Comparison of ENCODE assay signal across 8 cellular contexts in genomic region chr1:234866007-234866866, GRCh38.
A peak's percentile ranks its signal among the peaks of the same experiment; 100 is the strongest.
DNase-seq lines count a peak whose midpoint lies in the region; ATAC-seq lines count a peak whose summit lies in the region.

No MANE protein-coding gene starts in this region.

- peak overlapping the region; percentile 17 for H2BK15ac ChIP-seq in neuronal stem cell (ENCODE audit: low read length)

- no peaks in the 10 kb centered on the region for H3K9me3 Mint-ChIP-seq in effector memory CD8-positive, alpha-beta T cell

- no peak overlapping the region for H4K91ac ChIP-seq in neuronal stem cell (ENCODE audit: low read depth, low read length, poor library complexity)

- no peak overlapping the region for H3K14ac ChIP-seq in neuronal stem cell (ENCODE audit: low read length)

- peak; percentile 73 for ATAC-seq in effector memory CD8-positive, alpha-beta T cell (replicated peaks)
- no peak for ATAC-seq in GM21515 (IDR thresholded peaks at IDR 0.05; ENCODE audit: unreplicated experiment)
- no peak for ATAC-seq in HG03045 (IDR thresholded peaks at IDR 0.05; ENCODE audit: unreplicated experiment)

- H3K27ac Mint-ChIP-seq in effector memory CD8-positive, alpha-beta T cell, result peak overlapping the region; percentile 25 to 62

- no peak overlapping the region for H3K27ac ChIP-seq in neuronal stem cell (replicated peaks; ENCODE audit: low read length)

- no peak overlapping the region for H4K8ac ChIP-seq in neuronal stem cell (ENCODE audit: low read depth, low read length)

- H3K4ac ChIP-seq in neuronal stem cell (ENCODE audit: low read length), result no peak overlapping the region

- H3K9me3 ChIP-seq in neuronal stem cell (replicated peaks in 1 of 2; ENCODE audit: control insufficient read depth in 2 of 2, insufficient read depth in 1 of 2, low read depth in 1 of 2, low read length in 2 of 2), result peaks cover 0 to 3% of the 10 kb centered on the region in 2 donors

- no peaks in the 10 kb centered on the region for H3K27me3 ChIP-seq in neuronal stem cell (ENCODE audit: control insufficient read depth in 3 of 3, insufficient read depth in 3 of 3, low read depth in 1 of 3, low read length in 3 of 3)

- H3K4me3 ChIP-seq in neuronal stem cell (ENCODE audit: low read length in 2 of 2), result no peak overlapping the region

- WGBS in neuronal stem cell (ENCODE audit: extremely low coverage in 2 of 2, insufficient read length in 2 of 2, insufficient replicate concordance in 1 of 2), 2 donors, result no CpG with 5 or more reads among the region's 18 CpGs

- no peak overlapping the region for H3K4me3 Mint-ChIP-seq in effector memory CD8-positive, alpha-beta T cell

- peaks cover 0 to 15% of the 10 kb centered on the region in 2 donors for H3K27me3 Mint-ChIP-seq in effector memory CD8-positive, alpha-beta T cell

- H2BK120ac ChIP-seq in neuronal stem cell (ENCODE audit: low read depth, low read length), result no peak overlapping the region

- H3K23ac ChIP-seq in neuronal stem cell (ENCODE audit: low read depth, low read length, poor library complexity), result peak overlapping the region; percentile 90

- peak overlapping the region; percentile 41 for H2BK12ac ChIP-seq in neuronal stem cell (ENCODE audit: low read length)

- H2AK5ac ChIP-seq in neuronal stem cell (ENCODE audit: low read depth, low read length), result peak overlapping the region; percentile 9

- no peaks in the 10 kb centered on the region for H3K36me3 Mint-ChIP-seq in effector memory CD8-positive, alpha-beta T cell (ENCODE audit: insufficient read depth)

- H2AFZ ChIP-seq in neuronal stem cell (ENCODE audit: low read length), result no peak overlapping the region

- H3K4me1 Mint-ChIP-seq in effector memory CD8-positive, alpha-beta T cell (ENCODE audit: low read depth in 2 of 2), result peaks cover 11 to 13% of the 10 kb centered on the region in 2 donors

- no peaks in the 10 kb centered on the region for H3K36me3 ChIP-seq in neuronal stem cell (replicated peaks in 1 of 2; ENCODE audit: control insufficient read depth in 2 of 2, insufficient read depth in 2 of 2, low read length in 2 of 2)

- peak overlapping the region; percentile 25 for H3K18ac ChIP-seq in neuronal stem cell (ENCODE audit: low read length)

- H3K79me1 ChIP-seq in neuronal stem cell (ENCODE audit: low read depth, low read length), result no peaks in the 10 kb centered on the region

- H3K9ac ChIP-seq in neuronal stem cell (ENCODE audit: low read depth, low read length, poor library complexity), result peak overlapping the region; percentile 7

- peaks cover 3 to 10% of the 10 kb centered on the region in 2 donors for H3K4me1 ChIP-seq in neuronal stem cell (ENCODE audit: control insufficient read depth in 2 of 2, insufficient read depth in 1 of 2, low read depth in 1 of 2, low read length in 2 of 2)

- peak; percentile 83 for DNase-seq in COLO829 (ENCODE audit: low spot score)
- DNase-seq in NCI-H460 (ENCODE audit: extremely low read depth, low read depth), result peak; percentile 64
- DNase-seq in effector memory CD8-positive, alpha-beta T cell, result no peak
- DNase-seq in neuronal stem cell (ENCODE audit: low spot score), result no peak
- DNase-seq in SKM-1 (lab: John Stamatoyannopoulos, UW; ENCODE audit: unreplicated experiment), result no peak
- no peak for DNase-seq in NCI-H187 (lab: John Stamatoyannopoulos, UW)

- no peak overlapping the region for H2BK5ac ChIP-seq in neuronal stem cell (ENCODE audit: low read length)

- H3K4me2 ChIP-seq in neuronal stem cell (ENCODE audit: insufficient read depth, low read length, poor library complexity, severe bottlenecking), result no peak overlapping the region

Comparison
In these comparisons a context has a peak if more than half of its experiments do, and no peak if none do; other contexts are left out.
1. DNase-seq: peak in COLO829 (single experiment) and NCI-H460 (single experiment); none in effector memory CD8-positive, alpha-beta T cell (0 of 3), neuronal stem cell (single experiment), SKM-1 (single experiment) and NCI-H187 (0 of 2).